14 cellular contexts compared by ENCODE assay signal in the genomic region with DNA sequence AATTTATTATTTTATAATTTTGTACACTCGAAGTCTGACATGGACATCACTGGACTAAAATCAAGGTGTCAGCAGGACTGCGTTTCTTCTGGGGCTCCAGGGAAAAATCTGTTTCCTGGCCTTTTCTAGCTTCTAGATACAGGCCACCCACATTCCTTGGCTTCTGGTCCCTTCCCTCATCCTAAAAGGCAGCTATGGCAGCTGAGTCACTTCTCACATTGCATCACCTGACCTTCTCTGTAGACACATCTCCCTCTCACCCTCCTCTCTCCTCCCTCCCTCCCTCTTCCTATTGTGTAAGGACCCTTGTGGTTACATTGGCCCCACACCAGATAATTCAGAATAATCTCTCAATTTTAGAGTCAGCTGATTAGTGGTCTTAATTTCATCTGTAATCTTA.
DNase-seq lines count a peak whose midpoint lies in the region; ATAC-seq, FAIRE-seq and TF ChIP-seq lines count a peak whose summit lies in the region.
"Had no signal": no experiment of that assay in that cellular context is flagged by ENCODE, and none has a peak within 500 bp of the region (broad histone marks: within the 10 kb centered on the region; RNA-seq: fewer than 3 reads in every experiment).

No MANE protein-coding gene starts in this region.

- no peak for FAIRE-seq in RCC 7860 (lab: Jason Lieb, UNC)
- FAIRE-seq: H54 had no signal

- no peak overlapping the region for H3K4me3 ChIP-seq in HL-60 (replicated peaks; ENCODE audit: insufficient read depth, low read length)
- H3K4me3 ChIP-seq: hepatocyte had no signal

- no peaks in the 10 kb centered on the region for H3K27me3 ChIP-seq in HL-60 (ENCODE audit: insufficient read depth, poor library complexity, severe bottlenecking)
- H3K27me3 ChIP-seq: hepatocyte had no signal

- TF ChIP-seq CTCF in HL-60 (IDR thresholded peaks at IDR 0.05; ENCODE audit: insufficient read depth, low read length): no peak

- no peak overlapping the region; the same call in none of the 2 replicates for H3K27ac ChIP-seq in HL-60 (replicated peaks)
- H3K27ac ChIP-seq: hepatocyte had no signal

- ATAC-seq in HG02678 (IDR thresholded peaks at IDR 0.05; ENCODE audit: unreplicated experiment): no peak

- DNase-seq in NK-92 treated with Interleukin-12 subunit alpha and Interleukin-12 subunit beta, amount 100 ng/mL, for 24 hours (lab: John Stamatoyannopoulos, UW): peak; percentile 33
- DNase-seq in NK-92 (lab: John Stamatoyannopoulos, UW; ENCODE audit: unreplicated experiment) (no peak), HL-60 (ENCODE audit: low read depth in 1 of 2, low spot score in 1 of 2) (peak; percentile 80 to 82), SKM-1 (lab: John Stamatoyannopoulos, UW; ENCODE audit: unreplicated experiment) (peak; percentile 9), fibroblast of the conjunctiva (ENCODE audit: low read depth) (peak; percentile 3), RCC 7860 (ENCODE audit: low spot score) (no peak)
- no peak for DNase-seq in activated CD8-positive, alpha-beta memory T cell treated with anti-CD3 and anti-CD28 coated beads, Interleukin-2, amount 50 U/mL, for 4 hours
- DNase-seq: CD4-positive, CD25-positive, alpha-beta regulatory T cell; dermis blood vessel endothelial cell; DND-41; kidney glomerular epithelial cell had no signal

Comparison
In these comparisons a context has a peak if more than half of its experiments do, and no peak if none do; other contexts are left out.
1. DNase-seq: peak in NK-92 treated with Interleukin-12 subunit alpha and Interleukin-12 subunit beta, amount 100 ng/mL, for 24 hours (single experiment), HL-60 (2 of 2), SKM-1 (single experiment) and fibroblast of the conjunctiva (single experiment); none in NK-92 (single experiment), RCC 7860 (single experiment) and activated CD8-positive, alpha-beta memory T cell treated with anti-CD3 and anti-CD28 coated beads, Interleukin-2, amount 50 U/mL, for 4 hours (single experiment).